1 cellular context compared by ENCODE assay signal in genomic region chr12:6751767-6752166, GRCh38.
TF ChIP-seq lines count a peak whose summit lies in the region.

No MANE protein-coding gene starts in this region.

TF ChIP-seq in liver, 16 proteins besides CTCF, POLR2A, EP300 and RAD21 (continued from another document):
- TF ChIP-seq ZBTB33 (IDR thresholded peaks at IDR 0.05), result no peak
- TF ChIP-seq TAF1 (conservative IDR thresholded peaks at IDR 0.05), result no peak
- no peak for TF ChIP-seq NR2F2 (IDR thresholded peaks at IDR 0.05)
- no peak for TF ChIP-seq YY1 (IDR thresholded peaks at IDR 0.05)
- TF ChIP-seq HNF4G (IDR thresholded peaks at IDR 0.05), result no peak
